34 cellular contexts compared by ENCODE assay signal in the genomic region with DNA sequence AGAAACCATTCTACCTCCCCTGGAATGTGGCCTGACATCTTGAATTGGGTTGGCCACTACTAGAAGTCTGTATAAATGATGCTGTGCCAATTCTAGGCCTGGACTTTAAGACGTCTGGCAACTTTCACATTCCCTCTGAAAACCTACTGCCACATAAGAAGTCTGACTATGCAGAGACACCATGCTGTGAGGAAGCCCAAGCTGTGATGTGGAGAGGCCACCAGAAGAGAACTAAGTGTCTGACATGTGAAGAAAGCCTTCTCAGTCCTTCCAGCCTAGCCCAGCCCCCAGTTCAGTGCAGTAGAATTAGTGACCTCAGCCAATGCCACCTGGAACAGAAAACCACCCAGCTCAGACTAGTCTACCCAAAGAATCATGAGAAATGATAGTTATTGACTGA. TPM values are rescaled to one million over a fixed set of nuclear protein-coding genes. Genes with fewer than 3 reads are reported as not detected.
"Had no signal": no experiment of that assay in that cellular context is flagged by ENCODE, and none has a peak within 500 bp of the region (broad histone marks: within the 10 kb centered on the region; RNA-seq: fewer than 3 reads in every experiment).

No MANE protein-coding gene starts in this region.

- H3K4me2 ChIP-seq: neural progenitor cell had no signal

- H3K27ac ChIP-seq: esophagus squamous epithelium, heart right ventricle, left lung, neural progenitor cell, prostate gland, right atrium auricular region, stomach, thyroid gland, vagina had no signal

- H3K27me3 ChIP-seq: esophagus squamous epithelium, left lung, neural progenitor cell, right atrium auricular region, stomach, thyroid gland, vagina had no signal

- H3K4me3 Mint-ChIP-seq: effector memory CD8-positive, alpha-beta T cell; nephron; neural progenitor cell; stimulated activated naive B cell treated with anti-CD40 and anti-IgM and Interleukin-4, amounts not matched to agents 10 μg/mL and 1 μg/mL and 100 μg/mL, for 72 hours had no signal

- DNase-seq: cortex of kidney; effector memory CD8-positive, alpha-beta T cell; erythroblast; esophagus squamous epithelium; foreskin melanocyte; glutamatergic neuron; heart right ventricle; hippocampal formation; left cardiac atrium; left lung; mesendoderm; midbrain; naive thymus-derived CD4-positive, alpha-beta T cell; nucleus accumbens; stimulated activated CD4-positive, alpha-beta T cell treated with anti-CD3 and anti-CD28 coated beads, Interleukin-2, amount 100 ng/mL, for 24 hours; stimulated activated CD4-positive, alpha-beta T cell treated with anti-CD3 and anti-CD28 coated beads, Interleukin-4, amount 100 ng/mL, for 24 hours; stimulated activated naive B cell treated with anti-CD40 and anti-IgM and Interleukin-4, amounts not matched to agents 10 μg/mL and 1 μg/mL and 100 μg/mL, for 72 hours; stomach; thyroid gland; trophoblast cell had no signal

- H3K36me3 ChIP-seq: esophagus squamous epithelium, heart right ventricle, left lung, neural progenitor cell, prostate gland, right atrium auricular region, stomach, thyroid gland, vagina had no signal

- H3K36me3 Mint-ChIP-seq: neural progenitor cell had no signal

- FAIRE-seq: endometrium, islet of Langerhans had no signal

- H3K4me3 ChIP-seq: esophagus squamous epithelium, heart right ventricle, left lung, neural progenitor cell, prostate gland, right atrium auricular region, stomach, thyroid gland, vagina had no signal

- H2AFZ ChIP-seq: neural progenitor cell had no signal

- H3K4me1 ChIP-seq: esophagus squamous epithelium, heart right ventricle, left lung, neural progenitor cell, prostate gland, right atrium auricular region, stomach, thyroid gland, vagina had no signal

- H3K27me3 Mint-ChIP-seq: effector memory CD8-positive, alpha-beta T cell; naive thymus-derived CD4-positive, alpha-beta T cell had no signal

- H3K9ac ChIP-seq: neural progenitor cell had no signal

- H3K27ac Mint-ChIP-seq: effector memory CD8-positive, alpha-beta T cell; neural progenitor cell had no signal

- ATAC-seq: effector memory CD8-positive, alpha-beta T cell; heart right ventricle; left cardiac atrium; left lung; naive thymus-derived CD4-positive, alpha-beta T cell; sciatic nerve; stimulated activated naive B cell treated with anti-CD40 and anti-IgM and Interleukin-4, amounts not matched to agents 10 μg/mL and 1 μg/mL and 100 μg/mL, for 72 hours had no signal

- H3K9me3 Mint-ChIP-seq: effector memory CD8-positive, alpha-beta T cell had no signal

- H3K4me1 Mint-ChIP-seq: neural progenitor cell had no signal

- H3K9me3 ChIP-seq: prostate gland, thyroid gland, vagina had no signal

RNA-seq across cellular contexts. Expression of a gene that starts 24.2 kb away (rescaled TPM):
- total RNA-seq: dermis microvascular lymphatic vessel endothelial cell, esophagus squamous epithelium, kidney epithelial cell, left cardiac atrium, left lung, lower leg skin, lung microvascular endothelial cell, mucosa of gallbladder, osteocyte, right atrium auricular region, sciatic nerve, vagina had no signal
